ENCODE assay signal across 17 cellular contexts in genomic region chr5:139675213-139675612, GRCh38. TPM values are rescaled to one million over a fixed set of nuclear protein-coding genes. Genes with fewer than 3 reads are reported as not detected.
DNase-seq lines count a peak whose midpoint lies in the region; FAIRE-seq and TF ChIP-seq lines count a peak whose summit lies in the region.
"Had no signal": no experiment of that assay in that cellular context is flagged by ENCODE, and none has a peak within 500 bp of the region (broad histone marks: within the 10 kb centered on the region; RNA-seq: fewer than 3 reads in every experiment).

No MANE protein-coding gene starts in this region.

- no peak for DNase-seq in SJCRH30
- DNase-seq in kidney: no peak
- no peak for DNase-seq in trophoblast cell
- DNase-seq in OCI-M1 (lab: John Stamatoyannopoulos, UW): no peak
- DNase-seq in amniotic stem cell (lab: John Stamatoyannopoulos, UW): no peak
- no peak for DNase-seq in ACHN
- DNase-seq in mesenteric fat pad (ENCODE audit: low spot score): no peak
- DNase-seq: activated effector memory CD4-positive, alpha-beta T cell treated with anti-CD3 and anti-CD28 coated beads, Interleukin-2, amount 50 U/mL, for 16 hours; effector CD4-positive, alpha-beta T cell; KBM-7; NCI-H1436 treated with DMSO at 0.1 percent for 48 hours; NCI-H345; SK-N-SH; stimulated activated naive CD4-positive, alpha-beta T cell treated with Interleukin-2 at 50 U/mL for 16 hours had no signal

- H3K79me2 ChIP-seq in trophoblast cell (ENCODE audit: control insufficient read depth, insufficient read depth, low read length, poor library complexity): peaks cover 20% of the 10 kb centered on the region

- no peak overlapping the region for H4K91ac ChIP-seq in trophoblast cell (ENCODE audit: low read depth, low read length)

- peak overlapping the region; percentile 51 for H3K4ac ChIP-seq in trophoblast cell (ENCODE audit: low read depth, low read length)

- H3K23ac ChIP-seq in trophoblast cell (ENCODE audit: low read length): no peak overlapping the region

- H2AK5ac ChIP-seq in trophoblast cell (ENCODE audit: low read length): no peak overlapping the region

- no peak overlapping the region for H2BK12ac ChIP-seq in trophoblast cell (ENCODE audit: low read length)

- TF ChIP-seq CTCF in kidney (IDR thresholded peaks at IDR 0.05; ENCODE audit: borderline replicate concordance, extremely low read depth, insufficient read depth): no peak

- H3K9me3 ChIP-seq in BLaER1 treated with 17β-estradiol and CSF1 and Interleukin-3, amounts not matched to agents 10 nM and 100 nM (replicated peaks in 1 of 11): no peaks in the 10 kb centered on the region
- H3K9me3 ChIP-seq in SJCRH30 (replicated peaks) (no peaks in the 10 kb centered on the region), kidney (ENCODE audit: control insufficient read depth in 1 of 2, low read length in 2 of 2) (no peaks in the 10 kb centered on the region), trophoblast cell (ENCODE audit: insufficient read depth, low read depth, low read length) (no peaks in the 10 kb centered on the region)
- H3K9me3 ChIP-seq: HAP-1, mucosa of descending colon, SK-N-SH had no signal

- no CpG with 5 or more reads among the region's 4 CpGs for WGBS in trophoblast cell (ENCODE audit: extremely low coverage, insufficient coverage, insufficient read length)

- no peak for FAIRE-seq in kidney (lab: Jason Lieb, UNC)

- H4K8ac ChIP-seq in trophoblast cell (ENCODE audit: low read depth, low read length): no peak overlapping the region

- peak overlapping the region in 4 of 11 experiments; percentile 17 to 95 (median 40); a peak in 2 of 22 replicates for H3K27ac ChIP-seq in BLaER1 treated with 17β-estradiol and CSF1 and Interleukin-3, amounts not matched to agents 10 nM and 100 nM
- H3K27ac ChIP-seq in SJCRH30 (peak overlapping the region; percentile 4; the same call in 1 of the 2 replicates), kidney (ENCODE audit: low read depth in 2 of 2, low read length in 2 of 2) (peak overlapping the region; percentile 9 to 38), trophoblast cell (ENCODE audit: low read depth, low read length) (no peak overlapping the region)

- no peak overlapping the region for H2BK120ac ChIP-seq in trophoblast cell (ENCODE audit: insufficient read depth, low read length, poor library complexity)

- peaks cover 26 to 92% (median 69%) of the 10 kb centered on the region in 11 experiments; a peak in 20 of 22 replicates for H4K20me1 ChIP-seq in BLaER1 treated with 17β-estradiol and CSF1 and Interleukin-3, amounts not matched to agents 10 nM and 100 nM

- H3K9ac ChIP-seq in BLaER1 treated with 17β-estradiol and CSF1 and Interleukin-3, amounts not matched to agents 10 nM and 100 nM: peak overlapping the region in 5 of 11 experiments; percentile 2 to 56 (median 32); a peak in 6 of 22 replicates
- H3K9ac ChIP-seq in kidney (ENCODE audit: low read length in 2 of 2): no peak overlapping the region
- no peak overlapping the region for H3K9ac ChIP-seq in trophoblast cell (ENCODE audit: low read length)
- H3K9ac ChIP-seq: SK-N-SH had no signal

- no peak overlapping the region for H4K12ac ChIP-seq in trophoblast cell (ENCODE audit: low read depth, low read length)

- peaks cover 0 to 11% (median 6%) of the 10 kb centered on the region in 11 experiments; a peak in 15 of 22 replicates for H3K36me3 ChIP-seq in BLaER1 treated with 17β-estradiol and CSF1 and Interleukin-3, amounts not matched to agents 10 nM and 100 nM
- H3K36me3 ChIP-seq in SJCRH30: peaks cover 7% of the 10 kb centered on the region; the same call in 1 of the 2 replicates
- H3K36me3 ChIP-seq in kidney (ENCODE audit: control insufficient read depth in 1 of 2, insufficient read depth in 2 of 2, low read length in 2 of 2): peaks cover 6 to 11% of the 10 kb centered on the region in 2 donors
- H3K36me3 ChIP-seq in trophoblast cell (ENCODE audit: control insufficient read depth in 1 of 2, insufficient read depth in 2 of 2, low read length in 2 of 2): peaks cover 21 to 38% of the 10 kb centered on the region in 2 experiments
- H3K36me3 ChIP-seq: HAP-1 had no signal

- in situ Hi-C loops in ACHN (cut with HindIII; ENCODE audit: low pct_ligation_motif_present, low pct_unique_long_range_greater_than_20kb, low sequenced_read_pairs): no loop called here

- H2AFZ ChIP-seq in trophoblast cell (ENCODE audit: insufficient read depth, low read length, poor library complexity): no peak overlapping the region

- no peak overlapping the region for H3K4me3 ChIP-seq in BLaER1 treated with 17β-estradiol and CSF1 and Interleukin-3, amounts not matched to agents 10 nM and 100 nM
- H3K4me3 ChIP-seq in SJCRH30 (no peak overlapping the region), kidney (ENCODE audit: low read length in 2 of 2) (no peak overlapping the region), trophoblast cell (ENCODE audit: low read depth, low read length) (no peak overlapping the region)
- H3K4me3 ChIP-seq: HAP-1, mucosa of descending colon had no signal

- peaks cover 72 to 94% (median 92%) of the 10 kb centered on the region in 10 experiments for H3K4me1 ChIP-seq in BLaER1 treated with 17β-estradiol and CSF1 and Interleukin-3, amounts not matched to agents 10 nM and 100 nM
- H3K4me1 ChIP-seq in SJCRH30: peaks cover 64% of the 10 kb centered on the region
- peaks cover 36 to 58% of the 10 kb centered on the region in 2 donors for H3K4me1 ChIP-seq in kidney (ENCODE audit: control insufficient read depth in 1 of 2, insufficient read depth in 1 of 2, low read depth in 1 of 2, low read length in 2 of 2)
- H3K4me1 ChIP-seq in trophoblast cell (ENCODE audit: control insufficient read depth in 1 of 2, insufficient read depth in 2 of 2, low read length in 2 of 2): peaks cover 32 to 43% of the 10 kb centered on the region in 2 experiments
- H3K4me1 ChIP-seq: HAP-1 had no signal

- H3K4me2 ChIP-seq in BLaER1 treated with 17β-estradiol and CSF1 and Interleukin-3, amounts not matched to agents 10 nM and 100 nM: peak overlapping the region; percentile 5 to 100 (median 97); a peak in 21 of 22 replicates
- no peak overlapping the region for H3K4me2 ChIP-seq in trophoblast cell (ENCODE audit: low read length)
- H3K4me2 ChIP-seq: SK-N-SH had no signal

- intact Hi-C loops in kidney (cut with DNase I): no loop called here

- H2BK5ac ChIP-seq in trophoblast cell (ENCODE audit: low read depth, low read length, poor library complexity): no peak overlapping the region

- peaks cover 14% of the 10 kb centered on the region for H3K79me1 ChIP-seq in trophoblast cell (ENCODE audit: low read length)

- H3K27me3 ChIP-seq in BLaER1 treated with 17β-estradiol and CSF1 and Interleukin-3, amounts not matched to agents 10 nM and 100 nM: no peaks in the 10 kb centered on the region
- no peaks in the 10 kb centered on the region for H3K27me3 ChIP-seq in SJCRH30
- no peaks in the 10 kb centered on the region for H3K27me3 ChIP-seq in trophoblast cell (ENCODE audit: insufficient read depth, low read length)

- H3K18ac ChIP-seq in trophoblast cell (ENCODE audit: low read length): no peak overlapping the region

- H3K14ac ChIP-seq in trophoblast cell (ENCODE audit: low read length): no peak overlapping the region

RNA-seq across cellular contexts. Expression of gene CXXC5, which starts 27.1 kb away (rescaled TPM):
- 76.8 and 81.4 TPM in 2 replicates for total RNA-seq in SJCRH30 (2014; rRNA removed; shearing (Covaris generic))
- total RNA-seq in kidney: 122 TPM
- polyA plus RNA-seq in kidney (ENCODE audit: insufficient read depth, low read depth, low replicate concordance): 116 TPM
- polyA plus RNA-seq in trophoblast cell (2013): 101 and 105 TPM in 2 replicates
- 33.0 TPM for total RNA-seq in mesenteric fat pad
